Comparison of ENCODE assay signal across 6 cellular contexts in the genomic region with DNA sequence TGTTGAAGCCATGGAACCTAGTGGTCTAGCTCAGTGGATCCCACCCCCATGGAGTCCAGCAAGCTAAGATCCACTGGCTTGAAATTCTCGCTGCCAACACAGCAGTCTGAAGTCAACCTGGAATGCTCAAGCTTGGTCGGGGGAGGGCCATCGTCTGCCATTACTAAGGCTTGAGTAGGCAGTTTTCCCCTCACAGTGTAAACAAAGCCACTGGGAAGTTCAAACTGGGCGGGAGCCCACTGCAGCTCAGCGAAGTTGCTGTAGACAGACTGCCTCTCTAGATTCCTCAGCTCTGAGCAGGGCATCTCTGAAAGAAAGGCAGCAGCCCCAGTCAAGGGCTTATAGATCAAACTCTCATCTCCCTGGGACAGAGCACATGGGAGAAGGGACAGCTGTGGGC.
A peak's percentile ranks its signal among the peaks of the same experiment; 100 is the strongest.
DNase-seq lines count a peak whose midpoint lies in the region; ATAC-seq, FAIRE-seq and TF ChIP-seq lines count a peak whose summit lies in the region.
"Not testable (repeated sequence)": the region's sequence is repeated elsewhere in the genome, so short reads cannot be mapped to it uniquely, and the experiment has no call there.

No MANE protein-coding gene starts in this region.

- not testable (repeated sequence) for H2AFZ ChIP-seq in GM23338; PC-3 (ENCODE audit: low read length); H1 (ENCODE audit: low read length); HepG2 (ENCODE audit: low read length); neural progenitor cell (replicated peaks)

- DNase-seq in AG04450 (ENCODE audit: low read depth, low spot score) (peak; percentile 6), GM23338 (ENCODE audit: low spot score) (peak; percentile 17), PC-3 (peak; percentile 29), neural progenitor cell (ENCODE audit: low spot score) (peak; percentile 2)
- not testable (repeated sequence) for DNase-seq in H1 (ENCODE audit: low read depth in 1 of 2, low spot score in 2 of 2); HepG2 (ENCODE audit: low spot score)

- not testable (repeated sequence) for FAIRE-seq in H1 (lab: Jason Lieb, UNC); HepG2 (lab: Jason Lieb, UNC)

- H3K23me2 ChIP-seq in H1 (ENCODE audit: low read depth, low read length) = not testable (repeated sequence)

- H3K36me3 Mint-ChIP-seq in GM23338 (ENCODE audit: low read depth); neural progenitor cell: not testable (repeated sequence)

- 74% methylated on average over 4 of the region's 5 CpGs; no CpG with 5 or more reads in 1 of the 2 experiments for WGBS in H1 (ENCODE audit: extremely low coverage in 1 of 2, insufficient coverage in 1 of 2, insufficient read length in 1 of 2, insufficient replicate concordance in 2 of 2, low coverage in 1 of 2, low lambda C conversion rate in 2 of 2, missing lambda C conversion rate in 1 of 2), 2 experiments
- 3% methylated on average over 5 of the region's 5 CpGs for WGBS in HepG2 (ENCODE audit: low lambda C conversion rate)

- not testable (repeated sequence) for TF ChIP-seq CTCF in AG04450 (IDR thresholded peaks at IDR 0.05; ENCODE audit: low read depth, low read length); GM23338 (conservative IDR thresholded peaks at IDR 0.05; ENCODE audit: low read depth in 2 of 2); PC-3 (conservative IDR thresholded peaks at IDR 0.05; ENCODE audit: low read depth, low read length); H1 (IDR thresholded peaks at IDR 0.05; ENCODE audit: control extremely low read depth in 1 of 3, insufficient read depth in 1 of 3, low read depth in 1 of 3, low read length in 3 of 3); HepG2 (CRISPR knock-in tag; IDR thresholded peaks at IDR 0.05); neural progenitor cell (IDR thresholded peaks at IDR 0.05)

- not testable (repeated sequence) for ATAC-seq in GM23338, PC-3
- ATAC-seq in HepG2 = peak; percentile 52

- POLR2A ChIA-PET in AG04450 (lab: Yijun Ruan, JAX); PC-3 (lab: Charles Lee; ENCODE audit: unreplicated experiment); H1 (lab: Charles Lee; ENCODE audit: partially characterized antibody); HepG2 (lab: Yijun Ruan, JAX): not testable (repeated sequence)

- H3K4me3 ChIP-seq in AG04450 (ENCODE audit: low read depth, low read length); GM23338; PC-3 (ENCODE audit: low read length); H1 (ENCODE audit: extremely low read depth in 1 of 4, insufficient read depth in 2 of 4, low read depth in 3 of 4, low read length in 4 of 4); HepG2 (replicated peaks in 1 of 3; ENCODE audit: insufficient read depth in 1 of 3, low read depth in 2 of 3, low read length in 3 of 3); neural progenitor cell: not testable (repeated sequence)

- intact Hi-C loops in PC-3 (cut with micrococcal nuclease); HepG2 (cut with micrococcal nuclease; ENCODE audit: unreplicated experiment): not testable (repeated sequence)

- in situ Hi-C loops in HepG2 (cut with HindIII; ENCODE audit: extremely low pct_ligation_motif_present, low pct_unique_long_range_greater_than_20kb) = not testable (repeated sequence)

- H4K91ac ChIP-seq in H1 (replicated peaks; ENCODE audit: insufficient read length, low read length) = not testable (repeated sequence)

- not testable (repeated sequence) for H3K9me2 ChIP-seq in GM23338 (ENCODE audit: insufficient read depth); PC-3 (replicated peaks; ENCODE audit: low read length)

- H4K5ac ChIP-seq in H1 (ENCODE audit: insufficient read length, low read depth, low read length) = not testable (repeated sequence)

- not testable (repeated sequence) for H3K9me3 Mint-ChIP-seq in GM23338
- peaks cover 26% of the 10 kb centered on the region for H3K9me3 Mint-ChIP-seq in neural progenitor cell

- not testable (repeated sequence) for H2BK120ac ChIP-seq in H1 (replicated peaks; ENCODE audit: low read depth, low read length)

- not testable (repeated sequence) for TF ChIP-seq POLR2A in H1 (IDR thresholded peaks at IDR 0.05; ENCODE audit: control extremely low read depth in 1 of 2, low read depth in 2 of 2, low read length in 2 of 2); HepG2 (IDR thresholded peaks at IDR 0.05; ENCODE audit: insufficient read depth in 1 of 2, low read depth in 2 of 2, low read length in 2 of 2)

- H2AK5ac ChIP-seq in H1 (ENCODE audit: low read depth, low read length) = not testable (repeated sequence)

- H4K20me1 ChIP-seq in GM23338 (replicated peaks; ENCODE audit: insufficient read depth); PC-3 (ENCODE audit: low read length); H1 (replicated peaks in 1 of 2; ENCODE audit: control insufficient read depth in 1 of 2, insufficient read depth in 2 of 2, low read length in 2 of 2); HepG2 (ENCODE audit: insufficient read depth, low read length); neural progenitor cell (ENCODE audit: low read depth): not testable (repeated sequence)

- not testable (repeated sequence) for H3K9ac ChIP-seq in PC-3 (ENCODE audit: low read length); H1 (replicated peaks in 1 of 4; ENCODE audit: extremely low read depth in 1 of 4, low read depth in 3 of 4, low read length in 3 of 4); HepG2 (ENCODE audit: insufficient read depth, low read depth, low read length); neural progenitor cell

- H3K79me2 ChIP-seq in GM23338 (replicated peaks; ENCODE audit: insufficient read depth); PC-3 (ENCODE audit: low read length); H1 (ENCODE audit: control insufficient read depth in 1 of 2, insufficient read depth in 2 of 2, low read length in 2 of 2); HepG2 (ENCODE audit: insufficient read depth, low read length); neural progenitor cell (ENCODE audit: low read depth): not testable (repeated sequence)

- not testable (repeated sequence) for H3K4me2 ChIP-seq in GM23338; PC-3 (ENCODE audit: low read length); H1 (ENCODE audit: insufficient read depth in 1 of 2, low read depth in 2 of 2, low read length in 2 of 2); HepG2 (ENCODE audit: low read depth, low read length); neural progenitor cell

- not testable (repeated sequence) for H2BK20ac ChIP-seq in H1 (ENCODE audit: low read length)

- H3K4me3 Mint-ChIP-seq in GM23338, neural progenitor cell: not testable (repeated sequence)

- not testable (repeated sequence) for H3K79me1 ChIP-seq in H1 (ENCODE audit: low read depth, low read length)

- peak overlapping the region; percentile 25; the same call in 1 of the 2 replicates for H4K8ac ChIP-seq in H1 (ENCODE audit: extremely low read depth, insufficient read depth, low read length)

- not testable (repeated sequence) for H2BK12ac ChIP-seq in H1 (ENCODE audit: low read depth, low read length)

- BruUV-seq in PC-3 (replicated peaks; lab: Mats Ljungman, UMichigan); HepG2 (replicated peaks; lab: Mats Ljungman, UMichigan): not testable (repeated sequence)

- TF ChIP-seq EP300 in H1 (IDR thresholded peaks at IDR 0.05; ENCODE audit: borderline replicate concordance in 1 of 2, low read depth in 2 of 2, low read length in 2 of 2); HepG2 (IDR thresholded peaks at IDR 0.05; ENCODE audit: low read depth in 2 of 2, low read length in 2 of 2); HepG2 (CRISPR knock-in tag; IDR thresholded peaks at IDR 0.05; ENCODE audit: borderline replicate concordance): not testable (repeated sequence)

- not testable (repeated sequence) for H2BK5ac ChIP-seq in H1 (ENCODE audit: low read depth, low read length)

- not testable (repeated sequence) for H3K4me1 Mint-ChIP-seq in GM23338, neural progenitor cell

- not testable (repeated sequence) for H3F3A ChIP-seq in GM23338 (replicated peaks; ENCODE audit: low read depth); PC-3 (ENCODE audit: low read length, unreplicated experiment); neural progenitor cell (ENCODE audit: low read depth)

- not testable (repeated sequence) for H3K27me3 Mint-ChIP-seq in GM23338 (ENCODE audit: insufficient read depth, low read depth, poor library complexity); neural progenitor cell (ENCODE audit: insufficient read depth, low read depth)

- CTCF ChIA-PET in AG04450 (lab: Charles Lee); PC-3 (lab: Charles Lee); HepG2 (lab: Yijun Ruan, JAX; ENCODE audit: low intra/inter-chr PET ratio, low total read pairs): not testable (repeated sequence)
- CTCF ChIA-PET in H1 (lab: Charles Lee; ENCODE audit: partially characterized antibody) = interaction anchor here (0.6 to 0.9 kb wide), 4 partner anchors 27 to 158 kb away, joined by 3 read pairs; no protein-coding TSS in a partner anchor

- H3K27me3 ChIP-seq in AG04450 (ENCODE audit: control insufficient read depth, insufficient read depth, low read length); GM23338 (ENCODE audit: insufficient read depth); PC-3 (ENCODE audit: low read length); H1 (replicated peaks in 1 of 4; ENCODE audit: control insufficient read depth in 3 of 4, extremely low read depth in 1 of 4, insufficient read depth in 3 of 4, low read length in 3 of 4); HepG2 (ENCODE audit: control insufficient read depth in 1 of 2, insufficient read depth in 2 of 2, low read length in 2 of 2); neural progenitor cell: not testable (repeated sequence)

- H3K27ac ChIP-seq in AG04450 (ENCODE audit: low read depth, low read length); GM23338 (ENCODE audit: low read depth); PC-3 (ENCODE audit: low read length); H1 (ENCODE audit: low read depth, low read length); HepG2 (ENCODE audit: extremely low read length, insufficient read depth, low read length); neural progenitor cell: not testable (repeated sequence)

- not testable (repeated sequence) for H3K23ac ChIP-seq in H1 (ENCODE audit: insufficient read length)

- H3K14ac ChIP-seq in H1 (ENCODE audit: insufficient read length) = not testable (repeated sequence)

- not testable (repeated sequence) for H3K18ac ChIP-seq in H1 (ENCODE audit: extremely low read depth, low read length)

- not testable (repeated sequence) for H3K9me3 ChIP-seq in AG04450 (ENCODE audit: control insufficient read depth, insufficient read depth, low read length); PC-3 (ENCODE audit: low read length); H1 (ENCODE audit: insufficient read depth in 2 of 2, low read depth in 1 of 2, low read length in 1 of 2); HepG2 (ENCODE audit: low read length)
- H3K9me3 ChIP-seq in neural progenitor cell (ENCODE audit: low read depth) = peaks cover 13% of the 10 kb centered on the region

- TF ChIP-seq RAD21 in H1 (IDR thresholded peaks at IDR 0.05 in 1 of 2, conservative IDR thresholded peaks at IDR 0.05 in 1 of 2; ENCODE audit: low read depth in 2 of 2, low read length in 2 of 2); HepG2 (CRISPR knock-in tag; IDR thresholded peaks at IDR 0.05): not testable (repeated sequence)

- not testable (repeated sequence) for H2BK15ac ChIP-seq in H1 (ENCODE audit: low read length)

- not testable (repeated sequence) for H3K36me3 ChIP-seq in GM23338 (ENCODE audit: insufficient read depth); PC-3 (ENCODE audit: low read depth, low read length); H1 (ENCODE audit: control insufficient read depth in 2 of 4, insufficient read depth in 4 of 4, low read length in 3 of 4); HepG2 (replicated peaks in 1 of 2; ENCODE audit: control insufficient read depth in 1 of 2, insufficient read depth in 2 of 2, low read length in 2 of 2); neural progenitor cell

- not testable (repeated sequence) for H3K56ac ChIP-seq in H1 (replicated peaks; ENCODE audit: insufficient read length, low read depth, low read length)

- H3K4ac ChIP-seq in H1 (replicated peaks; ENCODE audit: insufficient read length, low read depth, low read length) = not testable (repeated sequence)

- H3K27ac Mint-ChIP-seq in GM23338, neural progenitor cell: not testable (repeated sequence)

- not testable (repeated sequence) for H3K4me1 ChIP-seq in GM23338 (ENCODE audit: insufficient read depth); PC-3 (ENCODE audit: insufficient read depth, low read length); H1 (replicated peaks in 1 of 4; ENCODE audit: control insufficient read depth in 3 of 4, insufficient read depth in 4 of 4, low read length in 3 of 4); HepG2 (ENCODE audit: insufficient read depth, low read length); neural progenitor cell
